Comparison of ENCODE assay signal across 23 cellular contexts in genomic region chr1:201136696-201137392, GRCh38. TPM values are rescaled to one million over a fixed set of nuclear protein-coding genes. Genes with fewer than 3 reads are reported as not detected.
DNase-seq lines count a peak whose midpoint lies in the region; ATAC-seq and TF ChIP-seq lines count a peak whose summit lies in the region.
"Had no signal": no experiment of that assay in that cellular context is flagged by ENCODE, and none has a peak within 500 bp of the region (broad histone marks: within the 10 kb centered on the region; RNA-seq: fewer than 3 reads in every experiment).

No MANE protein-coding gene starts in this region.

- H3K9me3 ChIP-seq in muscle layer of duodenum (ENCODE audit: control insufficient read depth in 1 of 2, low read length in 2 of 2), result no peaks in the 10 kb centered on the region
- no peaks in the 10 kb centered on the region for H3K9me3 ChIP-seq in thoracic aorta
- H3K9me3 ChIP-seq: upper lobe of right lung had no signal

- H3K4me1 Mint-ChIP-seq in brain, result peaks cover 54% of the 10 kb centered on the region
- no peaks in the 10 kb centered on the region for H3K4me1 Mint-ChIP-seq in activated CD8-positive, alpha-beta memory T cell treated with anti-CD3 and anti-CD28 coated beads, Interleukin-2, amount 10 ng/mL, durations not matched to agents 7 days and 5 days
- H3K4me1 Mint-ChIP-seq in activated T-helper 2 cell treated with anti-CD3 and anti-CD28 coated beads, Interferon-gamma antibody, Interleukin-2, Interleukin-4, amounts not matched to agents 10 μg/mL and 5 μg/mL and 100 μg/mL, durations not matched to agents 14 hours and 24 hours and 36 hours (ENCODE audit: low read depth), result no peaks in the 10 kb centered on the region
- H3K4me1 Mint-ChIP-seq: H9; memory B cell; neural crest cell; stimulated activated memory B cell treated with anti-CD40 and anti-IgM and Interleukin-4, amounts not matched to agents 10 μg/mL and 1 μg/mL and 100 μg/mL, for 72 hours; T-cell had no signal

- peaks cover 60% of the 10 kb centered on the region for H3K36me3 Mint-ChIP-seq in brain
- H3K36me3 Mint-ChIP-seq in activated CD8-positive, alpha-beta memory T cell treated with anti-CD3 and anti-CD28 coated beads, Interleukin-2, amount 10 ng/mL, durations not matched to agents 7 days and 5 days, result no peaks in the 10 kb centered on the region
- H3K36me3 Mint-ChIP-seq in activated T-helper 2 cell treated with anti-CD3 and anti-CD28 coated beads, Interferon-gamma antibody, Interleukin-2, Interleukin-4, amounts not matched to agents 10 μg/mL and 5 μg/mL and 100 μg/mL, durations not matched to agents 14 hours and 24 hours and 36 hours (ENCODE audit: low read depth), result no peaks in the 10 kb centered on the region

- H3K36me3 ChIP-seq in muscle layer of duodenum (ENCODE audit: control insufficient read depth in 1 of 2, insufficient read depth in 2 of 2, low read length in 2 of 2) (peaks cover 30 to 48% of the 10 kb centered on the region in 2 donors), thoracic aorta (peaks cover 24% of the 10 kb centered on the region)

- H3K4me3 Mint-ChIP-seq in brain, result no peak overlapping the region
- H3K4me3 Mint-ChIP-seq in activated CD8-positive, alpha-beta memory T cell treated with anti-CD3 and anti-CD28 coated beads, Interleukin-2, amount 10 ng/mL, durations not matched to agents 7 days and 5 days, result no peak overlapping the region
- H3K4me3 Mint-ChIP-seq in activated T-helper 2 cell treated with anti-CD3 and anti-CD28 coated beads, Interferon-gamma antibody, Interleukin-2, Interleukin-4, amounts not matched to agents 10 μg/mL and 5 μg/mL and 100 μg/mL, durations not matched to agents 14 hours and 24 hours and 36 hours (ENCODE audit: low read depth), result no peak overlapping the region
- H3K4me3 Mint-ChIP-seq: H9; memory B cell; neural crest cell; stimulated activated memory B cell treated with anti-CD40 and anti-IgM and Interleukin-4, amounts not matched to agents 10 μg/mL and 1 μg/mL and 100 μg/mL, for 72 hours; T-cell had no signal

- H3K9me3 Mint-ChIP-seq in brain, result no peaks in the 10 kb centered on the region
- no peaks in the 10 kb centered on the region for H3K9me3 Mint-ChIP-seq in activated CD8-positive, alpha-beta memory T cell treated with anti-CD3 and anti-CD28 coated beads, Interleukin-2, amount 10 ng/mL, durations not matched to agents 7 days and 5 days (ENCODE audit: low read depth)
- H3K9me3 Mint-ChIP-seq in activated T-helper 2 cell treated with anti-CD3 and anti-CD28 coated beads, Interferon-gamma antibody, Interleukin-2, Interleukin-4, amounts not matched to agents 10 μg/mL and 5 μg/mL and 100 μg/mL, durations not matched to agents 14 hours and 24 hours and 36 hours, result no peaks in the 10 kb centered on the region
- H3K9me3 Mint-ChIP-seq: H9; memory B cell; stimulated activated memory B cell treated with anti-CD40 and anti-IgM and Interleukin-4, amounts not matched to agents 10 μg/mL and 1 μg/mL and 100 μg/mL, for 72 hours; T-cell had no signal

- ATAC-seq in thoracic aorta (ENCODE audit: insufficient number of reproducible peaks, low FRiP score, low read depth) (no peak), sciatic nerve (no peak)
- ATAC-seq in activated CD8-positive, alpha-beta memory T cell treated with anti-CD3 and anti-CD28 coated beads, Interleukin-2, amount 10 ng/mL, durations not matched to agents 7 days and 5 days, result no peak
- ATAC-seq: stimulated activated memory B cell treated with anti-CD40 and anti-IgM and Interleukin-4, amounts not matched to agents 10 μg/mL and 1 μg/mL and 100 μg/mL, for 72 hours; T-cell; upper lobe of right lung had no signal

- H3K27ac Mint-ChIP-seq in brain, result peak overlapping the region in 4 of 5 experiments; percentile 27 to 95 (median 87)
- H3K27ac Mint-ChIP-seq in activated CD8-positive, alpha-beta memory T cell treated with anti-CD3 and anti-CD28 coated beads, Interleukin-2, amount 10 ng/mL, durations not matched to agents 7 days and 5 days, result no peak overlapping the region
- no peak overlapping the region for H3K27ac Mint-ChIP-seq in activated T-helper 2 cell treated with anti-CD3 and anti-CD28 coated beads, Interferon-gamma antibody, Interleukin-2, Interleukin-4, amounts not matched to agents 10 μg/mL and 5 μg/mL and 100 μg/mL, durations not matched to agents 14 hours and 24 hours and 36 hours
- H3K27ac Mint-ChIP-seq: H9; memory B cell; stimulated activated memory B cell treated with anti-CD40 and anti-IgM and Interleukin-4, amounts not matched to agents 10 μg/mL and 1 μg/mL and 100 μg/mL, for 72 hours; T-cell had no signal

- no peak for TF ChIP-seq CTCF in brain (conservative IDR thresholded peaks at IDR 0.05)
- no peak for TF ChIP-seq CTCF in thoracic aorta (IDR thresholded peaks at IDR 0.05)

- H3K4me3 ChIP-seq in muscle layer of duodenum (ENCODE audit: low read depth in 1 of 2, low read length in 2 of 2) (no peak overlapping the region), thoracic aorta (no peak overlapping the region)
- H3K4me3 ChIP-seq: upper lobe of right lung had no signal

- CTCF ChIA-PET in activated CD8-positive, alpha-beta memory T cell treated with anti-CD3 and anti-CD28 coated beads, Interleukin-2, amount 10 ng/mL, durations not matched to agents 7 days and 5 days (lab: Charles Lee), result interaction anchor here (1.0 to 1.3 kb wide), 3 partner anchors 12 to 17 kb away, joined by 3 to 6 read pairs (median 4); partner anchors contain the start of gene TMEM9

- peaks cover 3 to 22% of the 10 kb centered on the region in 2 donors for H3K4me1 ChIP-seq in muscle layer of duodenum (ENCODE audit: control insufficient read depth in 1 of 2, insufficient read depth in 2 of 2, low read length in 2 of 2)
- H3K4me1 ChIP-seq in thoracic aorta (ENCODE audit: control insufficient read depth in 1 of 2, low read depth in 2 of 2), result peaks cover 9 to 18% of the 10 kb centered on the region in 2 donors
- H3K4me1 ChIP-seq: upper lobe of right lung had no signal

- peaks cover 3% of the 10 kb centered on the region for H3K27me3 Mint-ChIP-seq in brain
- no peaks in the 10 kb centered on the region for H3K27me3 Mint-ChIP-seq in activated CD8-positive, alpha-beta memory T cell treated with anti-CD3 and anti-CD28 coated beads, Interleukin-2, amount 10 ng/mL, durations not matched to agents 7 days and 5 days
- no peaks in the 10 kb centered on the region for H3K27me3 Mint-ChIP-seq in activated T-helper 2 cell treated with anti-CD3 and anti-CD28 coated beads, Interferon-gamma antibody, Interleukin-2, Interleukin-4, amounts not matched to agents 10 μg/mL and 5 μg/mL and 100 μg/mL, durations not matched to agents 14 hours and 24 hours and 36 hours (ENCODE audit: low read depth)
- H3K27me3 Mint-ChIP-seq: memory B cell; stimulated activated memory B cell treated with anti-CD40 and anti-IgM and Interleukin-4, amounts not matched to agents 10 μg/mL and 1 μg/mL and 100 μg/mL, for 72 hours; T-cell had no signal

- peak overlapping the region; percentile 13 for H3K27ac ChIP-seq in muscle layer of duodenum (ENCODE audit: low read length)
- peak overlapping the region; percentile 54 to 57 for H3K27ac ChIP-seq in thoracic aorta
- H3K27ac ChIP-seq: C4-2B, upper lobe of right lung had no signal

- no peaks in the 10 kb centered on the region for H3K27me3 ChIP-seq in muscle layer of duodenum (ENCODE audit: low read depth, low read length)
- no peaks in the 10 kb centered on the region for H3K27me3 ChIP-seq in thoracic aorta (replicated peaks; ENCODE audit: insufficient read depth)
- H3K27me3 ChIP-seq: upper lobe of right lung had no signal

- intact Hi-C loops in sciatic nerve (cut with DNase I), result no loop called here
- intact Hi-C loops in activated T-helper 2 cell treated with anti-CD3 and anti-CD28 coated beads, Interferon-gamma antibody, Interleukin-2, Interleukin-4, amounts not matched to agents 10 μg/mL and 5 μg/mL and 100 μg/mL, durations not matched to agents 14 hours and 24 hours and 36 hours (cut with micrococcal nuclease), result no loop called here

- peak; percentile 96 to 97 for DNase-seq in NCI-H524 (lab: John Stamatoyannopoulos, UW)
- DNase-seq in thoracic aorta (ENCODE audit: low spot score), result no peak
- no peak for DNase-seq in activated CD8-positive, alpha-beta memory T cell treated with anti-CD3 and anti-CD28 coated beads, Interleukin-2, amount 10 ng/mL, durations not matched to agents 7 days and 5 days
- DNase-seq in sciatic nerve (ENCODE audit: low spot score), result no peak
- DNase-seq in activated T-helper 2 cell treated with anti-CD3 and anti-CD28 coated beads, Interferon-gamma antibody, Interleukin-2, Interleukin-4, amounts not matched to agents 10 μg/mL and 5 μg/mL and 100 μg/mL, durations not matched to agents 14 hours and 24 hours and 36 hours (ENCODE audit: low spot score), result no peak
- DNase-seq in NOMO-1 treated with dmso at 0.1 percent for 144 hours (lab: John Stamatoyannopoulos, UW; ENCODE audit: unreplicated experiment), result no peak
- DNase-seq: activated CD4-positive, alpha-beta T cell treated with anti-CD3 and anti-CD28 coated beads, Interleukin-2, amount 50 U/mL, for 1 hour; DMS 273 treated with DMSO at 0.1 percent for 48 hours; H9; NCI-H1105 treated with DMSO at 0.1 percent for 48 hours; NCI-H2081 treated with DMSO at 0.1 percent for 48 hours; NCI-H510A treated with DMSO at 0.1 percent for 48 hours; stimulated activated CD4-positive, alpha-beta T cell treated with anti-CD3 and anti-CD28 coated beads, Interleukin-15, amount 100 ng/mL, for 24 hours; T-cell; upper lobe of right lung had no signal

RNA-seq across cellular contexts. Expression of gene ASCL5, which starts 9.9 kb away (rescaled TPM):
- not detected for polyA plus RNA-seq in brain (ENCODE audit: insufficient read depth, low read depth, low replicate concordance)
- total RNA-seq in thoracic aorta (not detected), sciatic nerve (not detected)
- total RNA-seq in activated CD8-positive, alpha-beta memory T cell treated with anti-CD3 and anti-CD28 coated beads, Interleukin-2, amount 10 ng/mL, durations not matched to agents 7 days and 5 days, result not detected
- not detected in 2 replicates for total RNA-seq in activated T-helper 2 cell treated with anti-CD3 and anti-CD28 coated beads, Interferon-gamma antibody, Interleukin-2, Interleukin-4, amounts not matched to agents 10 μg/mL and 5 μg/mL and 100 μg/mL, durations not matched to agents 14 hours and 24 hours and 36 hours
- total RNA-seq: neural crest cell, pulmonary artery endothelial cell, Right ventricle myocardium superior had no signal

RNA-seq across cellular contexts. Expression of gene TMEM9, which starts 17.4 kb away (rescaled TPM):
- 165 TPM for polyA plus RNA-seq in brain (ENCODE audit: insufficient read depth, low read depth, low replicate concordance)
- total RNA-seq in thoracic aorta, result 10 to 100 TPM; 30.0 to 58.2 TPM
- 10 to 100 TPM; 10.7 to 14.6 TPM for total RNA-seq in activated CD8-positive, alpha-beta memory T cell treated with anti-CD3 and anti-CD28 coated beads, Interleukin-2, amount 10 ng/mL, durations not matched to agents 7 days and 5 days
- 42.9 TPM for total RNA-seq in sciatic nerve
- total RNA-seq in activated T-helper 2 cell treated with anti-CD3 and anti-CD28 coated beads, Interferon-gamma antibody, Interleukin-2, Interleukin-4, amounts not matched to agents 10 μg/mL and 5 μg/mL and 100 μg/mL, durations not matched to agents 14 hours and 24 hours and 36 hours, result 14.9 and 16.9 TPM in 2 replicates

RNA-seq across cellular contexts. Expression of gene CACNA1S, which starts 24.6 kb away (rescaled TPM):
- 0.19 TPM for polyA plus RNA-seq in brain (ENCODE audit: insufficient read depth, low read depth, low replicate concordance)
- not detected for total RNA-seq in thoracic aorta
- total RNA-seq in activated CD8-positive, alpha-beta memory T cell treated with anti-CD3 and anti-CD28 coated beads, Interleukin-2, amount 10 ng/mL, durations not matched to agents 7 days and 5 days, result not detected
- total RNA-seq in sciatic nerve, result not detected
- not detected in 2 replicates for total RNA-seq in activated T-helper 2 cell treated with anti-CD3 and anti-CD28 coated beads, Interferon-gamma antibody, Interleukin-2, Interleukin-4, amounts not matched to agents 10 μg/mL and 5 μg/mL and 100 μg/mL, durations not matched to agents 14 hours and 24 hours and 36 hours
- total RNA-seq: H9, pulmonary artery endothelial cell, Right ventricle myocardium superior, T-cell had no signal

RNA-seq across cellular contexts. Expression of gene IGFN1, which starts 53.8 kb away (rescaled TPM):
- polyA plus RNA-seq in brain (ENCODE audit: insufficient read depth, low read depth, low replicate concordance), result 0.03 TPM
- total RNA-seq in thoracic aorta (not detected), sciatic nerve (1.7 TPM)
- not detected for total RNA-seq in activated CD8-positive, alpha-beta memory T cell treated with anti-CD3 and anti-CD28 coated beads, Interleukin-2, amount 10 ng/mL, durations not matched to agents 7 days and 5 days
- not detected in 2 replicates for total RNA-seq in activated T-helper 2 cell treated with anti-CD3 and anti-CD28 coated beads, Interferon-gamma antibody, Interleukin-2, Interleukin-4, amounts not matched to agents 10 μg/mL and 5 μg/mL and 100 μg/mL, durations not matched to agents 14 hours and 24 hours and 36 hours
- total RNA-seq: H9, neural crest cell, pulmonary artery endothelial cell, Right ventricle myocardium superior, T-cell had no signal

Comparison
In these comparisons a context has a peak if more than half of its experiments do, and no peak if none do; other contexts are left out.
1. DNase-seq: peak in NCI-H524 (2 of 2); none in thoracic aorta (single experiment), activated CD8-positive, alpha-beta memory T cell treated with anti-CD3 and anti-CD28 coated beads, Interleukin-2, amount 10 ng/mL, durations not matched to agents 7 days and 5 days (single experiment), sciatic nerve (single experiment), activated T-helper 2 cell treated with anti-CD3 and anti-CD28 coated beads, Interferon-gamma antibody, Interleukin-2, Interleukin-4, amounts not matched to agents 10 μg/mL and 5 μg/mL and 100 μg/mL, durations not matched to agents 14 hours and 24 hours and 36 hours (single experiment) and NOMO-1 treated with dmso at 0.1 percent for 144 hours (single experiment).
2. H3K27ac Mint-ChIP-seq: peak in brain (4 of 5); none in activated CD8-positive, alpha-beta memory T cell treated with anti-CD3 and anti-CD28 coated beads, Interleukin-2, amount 10 ng/mL, durations not matched to agents 7 days and 5 days (single experiment) and activated T-helper 2 cell treated with anti-CD3 and anti-CD28 coated beads, Interferon-gamma antibody, Interleukin-2, Interleukin-4, amounts not matched to agents 10 μg/mL and 5 μg/mL and 100 μg/mL, durations not matched to agents 14 hours and 24 hours and 36 hours (single experiment).